In genomic region chr19:39180749-39181148, GRCh38 we compare ENCODE assay signal across 1 cellular context.
TF ChIP-seq lines count a peak whose summit lies in the region.

No MANE protein-coding gene starts in this region.

TF ChIP-seq in GM23338, 12 proteins besides CTCF, POLR2A, EP300 and RAD21 (continued from another document):
- TF ChIP-seq ZNF462 (CRISPR knock-in tag; IDR thresholded peaks at IDR 0.05) (no peak), ZNF114 (CRISPR knock-in tag; IDR thresholded peaks at IDR 0.05) (no peak), ETS1 (IDR thresholded peaks at IDR 0.05) (no peak), NANOG (IDR thresholded peaks at IDR 0.05; ENCODE audit: borderline replicate concordance) (no peak), POLR2AphosphoS5 (IDR thresholded peaks at IDR 0.05; ENCODE audit: low read depth) (no peak), REST (IDR thresholded peaks at IDR 0.05; ENCODE audit: unreplicated experiment) (no peak), STAT1 (IDR thresholded peaks at IDR 0.05; ENCODE audit: unreplicated experiment) (no peak), JUNB (IDR thresholded peaks at IDR 0.05; ENCODE audit: unreplicated experiment) (no peak)
